In genomic region chr13:43653980-43654379, GRCh38 we compare ENCODE assay signal across 29 cellular contexts.
"Had no signal": no experiment of that assay in that cellular context is flagged by ENCODE, and none has a peak within 500 bp of the region (broad histone marks: within the 10 kb centered on the region; RNA-seq: fewer than 3 reads in every experiment).

No MANE protein-coding gene starts in this region.

- H3K27ac ChIP-seq: colonic mucosa, coronary artery, dorsolateral prefrontal cortex, epithelial cell of prostate, esophagus muscularis mucosa, esophagus squamous epithelium, foreskin keratinocyte, gastrocnemius medialis, gastroesophageal sphincter, heart left ventricle, heart right ventricle, hepatocyte had no signal

- H3K4me3 Mint-ChIP-seq: dendritic cell treated with granulocyte-macrophage colony-stimulating factor and Interleukin-4, amounts not matched to agents 40 ng/mL and 50 ng/mL, for 4 days; effector memory CD8-positive, alpha-beta T cell; endodermal cell had no signal

- H3K27ac Mint-ChIP-seq: dendritic cell treated with granulocyte-macrophage colony-stimulating factor and Interleukin-4, amounts not matched to agents 40 ng/mL and 50 ng/mL, for 4 days; effector memory CD8-positive, alpha-beta T cell; endodermal cell had no signal

- ATAC-seq: effector memory CD8-positive, alpha-beta T cell; esophagus mucosa; foreskin keratinocyte; gastrocnemius medialis; gastroesophageal sphincter; heart left ventricle; heart right ventricle had no signal

- H3K27me3 ChIP-seq: colonic mucosa, dorsolateral prefrontal cortex, esophagus muscularis mucosa, esophagus squamous epithelium, foreskin keratinocyte, gastrocnemius medialis, gastroesophageal sphincter, heart left ventricle, heart right ventricle, hepatocyte had no signal

- H3K36me3 ChIP-seq: colonic mucosa, esophagus muscularis mucosa, esophagus squamous epithelium, gastrocnemius medialis, gastroesophageal sphincter, heart left ventricle, heart right ventricle had no signal

- H3K79me2 ChIP-seq: hepatocyte had no signal

- H3K9me3 ChIP-seq: colonic mucosa, esophagus muscularis mucosa, esophagus squamous epithelium, gastrocnemius medialis, gastroesophageal sphincter, heart left ventricle, heart right ventricle had no signal

- H3K4me3 ChIP-seq: colonic mucosa, coronary artery, dorsolateral prefrontal cortex, esophagus muscularis mucosa, esophagus squamous epithelium, gastrocnemius medialis, gastroesophageal sphincter, heart left ventricle, heart right ventricle, hepatocyte had no signal

- H3K9me3 Mint-ChIP-seq: dendritic cell treated with granulocyte-macrophage colony-stimulating factor and Interleukin-4, amounts not matched to agents 40 ng/mL and 50 ng/mL, for 4 days; effector memory CD8-positive, alpha-beta T cell; endodermal cell had no signal

- DNase-seq: colonic mucosa; cortex of kidney; dermis blood vessel endothelial cell; dorsolateral prefrontal cortex; effector CD4-positive, alpha-beta T cell; effector CD8-positive, alpha-beta T cell; effector memory CD4-positive, alpha-beta T cell; effector memory CD8-positive, alpha-beta T cell; endodermal cell; erythroblast; esophagus squamous epithelium; foreskin fibroblast; foreskin keratinocyte; foreskin melanocyte; gastrocnemius medialis; glutamatergic neuron; head of caudate nucleus; heart left ventricle; heart right ventricle had no signal

- H3K4me2 ChIP-seq: hepatocyte had no signal

- H3K4me1 Mint-ChIP-seq: endodermal cell had no signal

- H2AFZ ChIP-seq: hepatocyte had no signal

- H3K4me1 ChIP-seq: colonic mucosa, esophagus muscularis mucosa, esophagus squamous epithelium, foreskin keratinocyte, gastrocnemius medialis, gastroesophageal sphincter, heart right ventricle had no signal

- FAIRE-seq: endometrium, endothelial cell of umbilical vein, frontal cortex had no signal
